In the genomic region with DNA sequence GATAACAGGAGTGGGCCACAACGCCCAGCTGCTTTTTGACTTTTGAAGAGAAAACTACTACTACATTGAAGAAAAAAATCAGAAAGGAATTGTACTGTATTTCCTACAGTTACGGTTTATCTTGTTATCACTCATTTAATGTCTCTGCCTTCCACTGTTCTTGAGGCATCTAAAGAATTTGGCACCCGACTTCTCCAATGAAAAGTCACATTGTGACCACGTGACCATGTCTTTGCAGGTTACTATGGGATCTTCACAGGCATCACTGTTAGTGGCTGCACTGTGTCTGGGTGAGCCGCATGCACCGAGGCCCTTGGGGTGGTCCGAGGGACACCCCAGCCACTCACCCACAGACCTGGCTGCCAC, we compare ENCODE assay signal across 17 cellular contexts. TPM values are rescaled to one million over a fixed set of nuclear protein-coding genes. Genes with fewer than 3 reads are reported as not detected.
A peak's percentile ranks its signal among the peaks of the same experiment; 100 is the strongest.
DNase-seq lines count a peak whose midpoint lies in the region; ATAC-seq, FAIRE-seq and TF ChIP-seq lines count a peak whose summit lies in the region.
"Had no signal": no experiment of that assay in that cellular context is flagged by ENCODE, and none has a peak within 500 bp of the region (broad histone marks: within the 10 kb centered on the region; RNA-seq: fewer than 3 reads in every experiment).

No MANE protein-coding gene starts in this region.

- H3K4me3 ChIP-seq in HUES64 (ENCODE audit: low read length) (no peak overlapping the region), H1 (ENCODE audit: extremely low read depth in 1 of 4, insufficient read depth in 2 of 4, low read depth in 3 of 4, low read length in 4 of 4) (no peak overlapping the region), Karpas-422 (ENCODE audit: low read length) (no peak overlapping the region)
- H3K4me3 ChIP-seq: breast epithelium had no signal

- no peak for TF ChIP-seq EP300 in H1 (IDR thresholded peaks at IDR 0.05; ENCODE audit: borderline replicate concordance in 1 of 2, low read depth in 2 of 2, low read length in 2 of 2)

- H3K9me2 ChIP-seq in Karpas-422 (replicated peaks; ENCODE audit: insufficient read depth, low read length): no peaks in the 10 kb centered on the region

- H3K9ac ChIP-seq in HUES64 (ENCODE audit: low read depth, low read length) (no peak overlapping the region), H1 (replicated peaks in 1 of 4; ENCODE audit: extremely low read depth in 1 of 4, low read depth in 3 of 4, low read length in 3 of 4) (no peak overlapping the region), Karpas-422 (ENCODE audit: low read length) (no peak overlapping the region)

- H4K5ac ChIP-seq in H1 (ENCODE audit: insufficient read length, low read depth, low read length): no peak overlapping the region

- peak; percentile 32 for FAIRE-seq in H1 (lab: Jason Lieb, UNC)

- H4K8ac ChIP-seq in H1 (ENCODE audit: extremely low read depth, insufficient read depth, low read length): no peak overlapping the region

- no peak overlapping the region for H2BK120ac ChIP-seq in H1 (replicated peaks; ENCODE audit: low read depth, low read length)

- H3K4me3 Mint-ChIP-seq in CD14-positive monocyte: no peak overlapping the region
- H3K4me3 Mint-ChIP-seq: effector memory CD8-positive, alpha-beta T cell had no signal

- H3K4me1 Mint-ChIP-seq in CD14-positive monocyte: peaks cover 23% of the 10 kb centered on the region

- peaks cover 0 to 74% of the 10 kb centered on the region in 2 experiments; a peak in 3 of 4 replicates for H3K79me2 ChIP-seq in H1 (ENCODE audit: control insufficient read depth in 1 of 2, insufficient read depth in 2 of 2, low read length in 2 of 2)
- no peaks in the 10 kb centered on the region for H3K79me2 ChIP-seq in Karpas-422 (ENCODE audit: low read length)

- H3K27me3 Mint-ChIP-seq in CD14-positive monocyte (ENCODE audit: low read depth in 3 of 3): no peaks in the 10 kb centered on the region
- H3K27me3 Mint-ChIP-seq: effector memory CD8-positive, alpha-beta T cell; stimulated activated naive CD8-positive, alpha-beta T cell treated with anti-CD3 and anti-CD28 coated beads, Interleukin-15, Interleukin-2, amounts not matched to agents 100 ng/mL and 50 ng/mL, for 24 hours had no signal

- no peak overlapping the region for H3K4ac ChIP-seq in H1 (replicated peaks; ENCODE audit: insufficient read length, low read depth, low read length)

- TF ChIP-seq CTCF in CD14-positive monocyte (IDR thresholded peaks at IDR 0.05) (peak; percentile 28), H1 (IDR thresholded peaks at IDR 0.05; ENCODE audit: control extremely low read depth in 1 of 3, insufficient read depth in 1 of 3, low read depth in 1 of 3, low read length in 3 of 3) (no peak), GM10248 (IDR thresholded peaks at IDR 0.05; ENCODE audit: control extremely low read depth, extremely low read depth, low read depth, missing control alignments) (no peak)

- H2BK5ac ChIP-seq in H1 (ENCODE audit: low read depth, low read length): peak overlapping the region; percentile 87; the same call in 1 of the 2 replicates

- WGBS in HUES64: 71% methylated on average over 7 of the region's 7 CpGs
- 71% methylated on average over 7 of the region's 7 CpGs; no CpG with 5 or more reads in 1 of the 2 experiments for WGBS in H1 (ENCODE audit: extremely low coverage in 1 of 2, insufficient coverage in 1 of 2, insufficient read length in 1 of 2, insufficient replicate concordance in 2 of 2, low coverage in 1 of 2, low lambda C conversion rate in 2 of 2, missing lambda C conversion rate in 1 of 2), 2 experiments

- no peak overlapping the region for H4K91ac ChIP-seq in H1 (replicated peaks; ENCODE audit: insufficient read length, low read length)

- no peak overlapping the region for H2AK5ac ChIP-seq in H1 (ENCODE audit: low read depth, low read length)

- H4K20me1 ChIP-seq in H1 (replicated peaks in 1 of 2; ENCODE audit: control insufficient read depth in 1 of 2, insufficient read depth in 2 of 2, low read length in 2 of 2): peaks cover 2 to 13% of the 10 kb centered on the region in 2 experiments
- H4K20me1 ChIP-seq in Karpas-422 (ENCODE audit: insufficient read depth, low read depth, low read length): peaks cover 15% of the 10 kb centered on the region; the same call in 1 of the 2 replicates

- no peak overlapping the region for H2BK15ac ChIP-seq in H1 (ENCODE audit: low read length)

- H3K27ac Mint-ChIP-seq in CD14-positive monocyte: peak overlapping the region in 3 of 7 donors; percentile 10 to 35 (median 26)
- H3K27ac Mint-ChIP-seq: stimulated activated naive CD8-positive, alpha-beta T cell treated with anti-CD3 and anti-CD28 coated beads, Interleukin-15, Interleukin-2, amounts not matched to agents 100 ng/mL and 50 ng/mL, for 24 hours had no signal

- peaks cover 27% of the 10 kb centered on the region for H3K79me1 ChIP-seq in H1 (ENCODE audit: low read depth, low read length)

- CTCF ChIA-PET in H1 (lab: Charles Lee; ENCODE audit: partially characterized antibody): interaction anchor here (0.7 to 5.9 kb wide), 24 partner anchors 11 to 343 kb away, joined by 3 to 45 read pairs (median 4); a partner anchor contains a TSS
- CTCF ChIA-PET in GM10248 (lab: Yijun Ruan, JAX): interaction anchor here (0.9 to 3.7 kb wide), 4 partner anchors 9 to 28 kb away, joined by 3 to 23 read pairs (median 10); a partner anchor contains a TSS

- intact Hi-C loops in CD14-positive monocyte (cut with micrococcal nuclease): no loop called here
- intact Hi-C loops in sciatic nerve (cut with DNase I): no loop called here

- 0 out of 2 replicates have a peak overlapping the region, but pooled peaks have one; percentile 39 for H2BK12ac ChIP-seq in H1 (ENCODE audit: low read depth, low read length)

- DNase-seq in CD14-positive monocyte (ENCODE audit: low spot score): no peak
- DNase-seq in H1 (ENCODE audit: low read depth in 1 of 2, low spot score in 2 of 2): no peak
- no peak for DNase-seq in sciatic nerve (ENCODE audit: low spot score)
- no peak for DNase-seq in GM10248 (ENCODE audit: extremely low spot score)
- DNase-seq in Karpas-422: no peak
- DNase-seq: COR-L47; effector memory CD8-positive, alpha-beta T cell; KG1; NCI-H1436 treated with DMSO at 0.1 percent for 48 hours; NCI-H524 had no signal

- H3K4me1 ChIP-seq in HUES64 (ENCODE audit: insufficient read depth, low read length): peaks cover 19% of the 10 kb centered on the region
- H3K4me1 ChIP-seq in H1 (replicated peaks in 1 of 4; ENCODE audit: control insufficient read depth in 3 of 4, insufficient read depth in 4 of 4, low read length in 3 of 4): peaks cover 6 to 9% (median 8%) of the 10 kb centered on the region in 4 experiments; a peak in 5 of 7 replicates
- H3K4me1 ChIP-seq in Karpas-422 (ENCODE audit: low read length): no peaks in the 10 kb centered on the region
- H3K4me1 ChIP-seq: breast epithelium had no signal

- no peak overlapping the region for H3K23ac ChIP-seq in H1 (ENCODE audit: insufficient read length)

- no peaks in the 10 kb centered on the region for H3K23me2 ChIP-seq in H1 (ENCODE audit: low read depth, low read length)

- H3K18ac ChIP-seq in H1 (ENCODE audit: extremely low read depth, low read length): peak overlapping the region; percentile 52; the same call in 1 of the 2 replicates

- ATAC-seq in sciatic nerve (peak; percentile 32), GM21447 (IDR thresholded peaks at IDR 0.05; ENCODE audit: unreplicated experiment) (no peak), GM21529 (IDR thresholded peaks at IDR 0.05; ENCODE audit: unreplicated experiment) (no peak)
- ATAC-seq: effector memory CD8-positive, alpha-beta T cell had no signal

- no peak overlapping the region for H3K14ac ChIP-seq in H1 (ENCODE audit: insufficient read length)

- H3K36me3 ChIP-seq in HUES64 (ENCODE audit: insufficient read depth, low read length) (peaks cover 36% of the 10 kb centered on the region), H1 (ENCODE audit: control insufficient read depth in 2 of 4, insufficient read depth in 4 of 4, low read length in 3 of 4) (peaks cover 0 to 19% (median 9%) of the 10 kb centered on the region in 4 experiments; a peak in 5 of 8 replicates), Karpas-422 (ENCODE audit: insufficient read depth, low read length) (no peaks in the 10 kb centered on the region)
- H3K36me3 ChIP-seq: breast epithelium had no signal

- H3K56ac ChIP-seq in H1 (replicated peaks; ENCODE audit: insufficient read length, low read depth, low read length): no peak overlapping the region

- H3K4me2 ChIP-seq in H1 (ENCODE audit: insufficient read depth in 1 of 2, low read depth in 2 of 2, low read length in 2 of 2) (0 out of 4 replicates have a peak overlapping the region, but pooled peaks of 1 of the 2 experiments have one; percentile 14), Karpas-422 (ENCODE audit: low read depth, low read length, poor library complexity, severe bottlenecking) (no peak overlapping the region)

- no peak for TF ChIP-seq POLR2A in H1 (IDR thresholded peaks at IDR 0.05; ENCODE audit: control extremely low read depth in 1 of 2, low read depth in 2 of 2, low read length in 2 of 2)

- H3K9me3 Mint-ChIP-seq in CD14-positive monocyte: peaks cover 7 to 14% (median 8%) of the 10 kb centered on the region in 7 donors
- H3K9me3 Mint-ChIP-seq: effector memory CD8-positive, alpha-beta T cell; stimulated activated naive CD8-positive, alpha-beta T cell treated with anti-CD3 and anti-CD28 coated beads, Interleukin-15, Interleukin-2, amounts not matched to agents 100 ng/mL and 50 ng/mL, for 24 hours had no signal

- TF ChIP-seq RAD21 in H1 (IDR thresholded peaks at IDR 0.05 in 1 of 2, conservative IDR thresholded peaks at IDR 0.05 in 1 of 2; ENCODE audit: low read depth in 2 of 2, low read length in 2 of 2): no peak

- H3K9me3 ChIP-seq in HUES64 (ENCODE audit: insufficient read depth, low read depth, low read length): peaks cover 8% of the 10 kb centered on the region; the same call in 1 of the 2 replicates
- peaks cover 6 to 13% of the 10 kb centered on the region in 2 experiments for H3K9me3 ChIP-seq in H1 (ENCODE audit: insufficient read depth in 2 of 2, low read depth in 1 of 2, low read length in 1 of 2)
- H3K9me3 ChIP-seq in Karpas-422 (ENCODE audit: low read length): peaks cover 3% of the 10 kb centered on the region; the same call in 1 of the 2 replicates
- H3K9me3 ChIP-seq: breast epithelium had no signal

- H2BK20ac ChIP-seq in H1 (ENCODE audit: low read length): no peak overlapping the region

- POLR2A ChIA-PET in H1 (lab: Charles Lee; ENCODE audit: partially characterized antibody): interaction anchor here (1.0 to 1.8 kb wide), 3 partner anchors 11 to 21 kb away, joined by 3 to 5 read pairs (median 3); no protein-coding TSS in a partner anchor
- POLR2A ChIA-PET in GM10248 (lab: Yijun Ruan, JAX): no interaction called here

- H3K27me3 ChIP-seq in HUES64 (ENCODE audit: insufficient read depth, low read length) (no peaks in the 10 kb centered on the region), H1 (replicated peaks in 1 of 4; ENCODE audit: control insufficient read depth in 3 of 4, extremely low read depth in 1 of 4, insufficient read depth in 3 of 4, low read length in 3 of 4) (no peaks in the 10 kb centered on the region), Karpas-422 (ENCODE audit: low read length) (no peaks in the 10 kb centered on the region)
- H3K27me3 ChIP-seq: breast epithelium had no signal

- H2AFZ ChIP-seq in H1 (ENCODE audit: low read length) (no peak overlapping the region), Karpas-422 (ENCODE audit: low read length) (no peak overlapping the region)

- H3K27ac ChIP-seq in HUES64 (ENCODE audit: low read depth, low read length) (peak overlapping the region; percentile 29; the same call in 1 of the 2 replicates), H1 (ENCODE audit: low read depth, low read length) (no peak overlapping the region), Karpas-422 (ENCODE audit: low read length) (no peak overlapping the region)
- H3K27ac ChIP-seq: breast epithelium had no signal

- H3K36me3 Mint-ChIP-seq in CD14-positive monocyte: peaks cover 48 to 70% of the 10 kb centered on the region in 2 donors

RNA-seq across cellular contexts. Expression of a gene that starts 26.8 kb away (rescaled TPM):
- polyA plus RNA-seq in CD14-positive monocyte: 1 to 10 TPM; 4.7 to 7.5 TPM
- polyA plus RNA-seq in HUES64 (2013, experiment 1 of 2): 69.2 TPM
- polyA plus RNA-seq in HUES64 (2013, experiment 2 of 2): 67.1 TPM
- total RNA-seq in H1 (2021; fragmentation: NEBNext Ultra II Directional; extraction: Animal tissue kit (Norgen Biotek cat#: 25700)): 153 and 157 TPM in 2 replicates
- 15.9 and 20.2 TPM in 2 replicates for polyA plus RNA-seq in H1 (2011; rRNA removed)
- 37.4 TPM for polyA plus RNA-seq in H1 (2011; cell fraction: cytosol; rRNA removed)
- polyA plus RNA-seq in H1 (2011; cell fraction: nucleus; rRNA removed): 71.6 TPM
- polyA plus RNA-seq in H1 (2012, experiment 1 of 2): 82.9 to 111 TPM (median 107 TPM) in 4 replicates
- polyA plus RNA-seq in H1 (2012, experiment 2 of 2): 24.2 TPM
- polyA plus RNA-seq in H1 (2013, experiment 1 of 2): 178 TPM
- 185 TPM for polyA plus RNA-seq in H1 (2013, experiment 2 of 2)
- 25.7 and 32.9 TPM in 2 replicates for polyA minus RNA-seq in H1 (2011; rRNA and poly(A)+ RNA removed)
- 45.1 TPM for polyA minus RNA-seq in H1 (2011; cell fraction: cytosol; rRNA and poly(A)+ RNA removed)
- 40.6 TPM for polyA minus RNA-seq in H1 (2011; cell fraction: nucleus; rRNA and poly(A)+ RNA removed)
- 163 TPM for total RNA-seq in sciatic nerve
- total RNA-seq in Karpas-422 (2014; rRNA removed; shearing (Covaris generic); ENCODE audit: low replicate concordance): 3.7 and 8.2 TPM in 2 replicates

RNA-seq across cellular contexts. Expression of a gene that starts 44.5 kb away (rescaled TPM):
- not detected for polyA plus RNA-seq in CD14-positive monocyte
- polyA plus RNA-seq in HUES64 (2013, experiment 1 of 2): not detected
- not detected for polyA plus RNA-seq in HUES64 (2013, experiment 2 of 2)
- not detected in 2 replicates for total RNA-seq in H1 (2021; fragmentation: NEBNext Ultra II Directional; extraction: Animal tissue kit (Norgen Biotek cat#: 25700))
- polyA plus RNA-seq in H1 (2011; rRNA removed): not detected in 2 replicates
- polyA plus RNA-seq in H1 (2011; cell fraction: cytosol; rRNA removed): not detected
- not detected for polyA plus RNA-seq in H1 (2011; cell fraction: nucleus; rRNA removed)
- not detected in 4 replicates for polyA plus RNA-seq in H1 (2012, experiment 1 of 2)
- not detected for polyA plus RNA-seq in H1 (2012, experiment 2 of 2)
- not detected for polyA plus RNA-seq in H1 (2013, experiment 1 of 2)
- polyA plus RNA-seq in H1 (2013, experiment 2 of 2): not detected
- polyA minus RNA-seq in H1 (2011; rRNA and poly(A)+ RNA removed): not detected in 2 replicates
- not detected for polyA minus RNA-seq in H1 (2011; cell fraction: cytosol; rRNA and poly(A)+ RNA removed)
- polyA minus RNA-seq in H1 (2011; cell fraction: nucleus; rRNA and poly(A)+ RNA removed): not detected
- not detected for total RNA-seq in sciatic nerve
- total RNA-seq in Karpas-422 (2014; rRNA removed; shearing (Covaris generic); ENCODE audit: low replicate concordance): not detected in 2 replicates
- total RNA-seq: breast epithelium, glomerular endothelial cell, RPMI7951 had no signal

Comparison
In these comparisons a context has a peak if more than half of its experiments do, and no peak if none do; other contexts are left out.
1. RNA of a gene that starts 26.8 kb away (total RNA-seq): 163 TPM in sciatic nerve (single experiment) and 153 to 157 TPM in H1; 3.7 to 8.2 TPM in Karpas-422; every median in the first group is over 10 times any median in the second.